31 cellular contexts compared by ENCODE assay signal in the genomic region with DNA sequence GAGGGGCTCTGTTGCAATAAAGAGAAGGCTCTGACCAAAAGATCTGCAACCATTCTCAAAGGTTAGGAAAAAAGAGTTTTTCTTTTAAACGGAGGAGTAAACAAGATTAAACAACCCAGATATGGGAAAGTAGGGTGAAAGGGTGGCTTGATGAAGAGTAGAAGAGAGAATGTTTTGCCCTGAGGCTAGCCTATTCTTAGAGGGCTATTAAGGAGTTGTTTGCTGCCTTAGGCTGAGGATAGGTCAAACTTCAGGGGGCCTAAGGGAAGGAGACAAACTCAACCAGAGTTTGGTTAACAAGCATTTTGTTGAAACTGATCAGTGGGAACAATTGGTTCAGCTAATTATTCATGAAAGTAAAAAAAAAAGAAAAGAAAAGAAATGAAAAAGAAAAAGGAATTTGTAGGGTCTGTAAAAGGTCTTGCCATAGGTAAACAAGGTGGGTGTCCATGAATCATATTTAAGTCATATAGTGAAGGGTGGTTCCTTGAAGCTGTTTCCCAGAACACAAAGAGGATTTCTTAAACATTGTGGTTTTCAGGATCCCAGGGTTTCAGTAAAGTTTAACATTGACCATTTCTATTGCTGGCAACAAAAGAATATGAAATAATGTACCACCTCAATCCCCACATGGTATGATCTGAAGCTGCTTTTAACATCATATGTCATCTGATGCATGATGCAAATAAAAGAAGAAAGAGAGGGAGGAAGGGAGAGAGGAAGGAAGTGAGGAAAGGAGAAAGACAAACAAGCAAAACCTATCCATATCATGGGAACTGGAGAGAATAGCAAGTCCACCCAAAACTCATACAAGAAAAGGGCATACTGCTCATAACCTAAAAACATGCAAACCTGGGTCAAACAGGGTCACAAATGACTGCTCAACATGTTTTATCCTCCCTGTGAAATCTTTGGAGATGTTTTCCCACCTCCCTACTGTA.
DNase-seq lines count a peak whose midpoint lies in the region; ATAC-seq and TF ChIP-seq lines count a peak whose summit lies in the region.
"Had no signal": no experiment of that assay in that cellular context is flagged by ENCODE, and none has a peak within 500 bp of the region (broad histone marks: within the 10 kb centered on the region; RNA-seq: fewer than 3 reads in every experiment).

No MANE protein-coding gene starts in this region.

- intact Hi-C loops in activated CD8-positive, alpha-beta T cell treated with anti-CD3 and anti-CD28 coated beads for 36 hours (cut with micrococcal nuclease), result no loop called here

- no peak overlapping the region for H3K4me3 Mint-ChIP-seq in nephron progenitor cell
- no peak overlapping the region for H3K4me3 Mint-ChIP-seq in activated CD8-positive, alpha-beta T cell treated with anti-CD3 and anti-CD28 coated beads for 36 hours
- H3K4me3 Mint-ChIP-seq: activated CD4-positive, alpha-beta T cell treated with anti-CD3 and anti-CD28 coated beads for 36 hours; activated naive CD4-positive, alpha-beta T cell treated with anti-CD3 and anti-CD28 coated beads, Interleukin-2, amount 50 U/mL, for 24 hours; activated T-helper 17 cell treated with anti-CD3 and anti-CD28 coated beads, Interleukin-2, amount 50 U/mL, for 72 hours; B cell; CD4-positive, alpha-beta memory T cell; IgD-negative memory B cell; stimulated activated naive CD8-positive, alpha-beta T cell treated with anti-CD3 and anti-CD28 coated beads, Interleukin-15, amount 100 ng/mL, for 72 hours had no signal

- ATAC-seq in activated CD8-positive, alpha-beta T cell treated with anti-CD3 and anti-CD28 coated beads for 36 hours, result no peak
- no peak for ATAC-seq in HG02970 (IDR thresholded peaks at IDR 0.05; ENCODE audit: low FRiP score, unreplicated experiment)
- ATAC-seq: activated CD4-positive, alpha-beta T cell treated with anti-CD3 and anti-CD28 coated beads for 36 hours; activated T-helper 17 cell treated with anti-CD3 and anti-CD28 coated beads, Interleukin-2, amount 50 U/mL, for 72 hours; GM12878; left ventricle myocardium superior; stimulated activated naive CD8-positive, alpha-beta T cell treated with anti-CD3 and anti-CD28 coated beads, Interleukin-15, amount 100 ng/mL, for 72 hours had no signal

- H3K27me3 Mint-ChIP-seq in nephron progenitor cell (ENCODE audit: low read depth, poor library complexity), result no peaks in the 10 kb centered on the region
- no peaks in the 10 kb centered on the region for H3K27me3 Mint-ChIP-seq in activated CD8-positive, alpha-beta T cell treated with anti-CD3 and anti-CD28 coated beads for 36 hours
- H3K27me3 Mint-ChIP-seq: activated CD4-positive, alpha-beta T cell treated with anti-CD3 and anti-CD28 coated beads for 36 hours; activated naive CD4-positive, alpha-beta T cell treated with anti-CD3 and anti-CD28 coated beads, Interleukin-2, amount 50 U/mL, for 24 hours; activated T-helper 17 cell treated with anti-CD3 and anti-CD28 coated beads, Interleukin-2, amount 50 U/mL, for 72 hours; B cell; CD4-positive, alpha-beta memory T cell; IgD-negative memory B cell; stimulated activated naive CD8-positive, alpha-beta T cell treated with anti-CD3 and anti-CD28 coated beads, Interleukin-15, amount 100 ng/mL, for 72 hours had no signal

- no peak for TF ChIP-seq CTCF in epithelial cell of esophagus (IDR thresholded peaks at IDR 0.05; ENCODE audit: insufficient read depth, low read depth, low read length, missing control alignments)
- no peak for TF ChIP-seq CTCF in nephron progenitor cell (IDR thresholded peaks at IDR 0.05)
- TF ChIP-seq CTCF in activated CD8-positive, alpha-beta T cell treated with anti-CD3 and anti-CD28 coated beads for 36 hours (IDR thresholded peaks at IDR 0.05), result no peak

- H3K36me3 Mint-ChIP-seq in nephron progenitor cell (ENCODE audit: low read depth), result peaks cover 7% of the 10 kb centered on the region
- H3K36me3 Mint-ChIP-seq in activated CD8-positive, alpha-beta T cell treated with anti-CD3 and anti-CD28 coated beads for 36 hours (ENCODE audit: low read depth), result no peaks in the 10 kb centered on the region
- H3K36me3 Mint-ChIP-seq: activated naive CD4-positive, alpha-beta T cell treated with anti-CD3 and anti-CD28 coated beads, Interleukin-2, amount 50 U/mL, for 24 hours; CD4-positive, alpha-beta memory T cell; IgD-negative memory B cell had no signal

- H3K9me3 Mint-ChIP-seq in nephron progenitor cell, result peaks cover 16% of the 10 kb centered on the region
- H3K9me3 Mint-ChIP-seq in activated CD8-positive, alpha-beta T cell treated with anti-CD3 and anti-CD28 coated beads for 36 hours, result no peaks in the 10 kb centered on the region

- CTCF ChIA-PET in activated CD8-positive, alpha-beta T cell treated with anti-CD3 and anti-CD28 coated beads for 36 hours (lab: Charles Lee), result no interaction called here

- peak overlapping the region; percentile 58 for H3K27ac Mint-ChIP-seq in nephron progenitor cell
- no peak overlapping the region for H3K27ac Mint-ChIP-seq in activated CD8-positive, alpha-beta T cell treated with anti-CD3 and anti-CD28 coated beads for 36 hours
- H3K27ac Mint-ChIP-seq: activated CD4-positive, alpha-beta T cell treated with anti-CD3 and anti-CD28 coated beads for 36 hours; activated naive CD4-positive, alpha-beta T cell treated with anti-CD3 and anti-CD28 coated beads, Interleukin-2, amount 50 U/mL, for 24 hours; activated T-helper 17 cell treated with anti-CD3 and anti-CD28 coated beads, Interleukin-2, amount 50 U/mL, for 72 hours; B cell; CD4-positive, alpha-beta memory T cell; IgD-negative memory B cell; stimulated activated naive CD8-positive, alpha-beta T cell treated with anti-CD3 and anti-CD28 coated beads, Interleukin-15, amount 100 ng/mL, for 72 hours had no signal

- no peak overlapping the region for H3K4me3 ChIP-seq in epithelial cell of esophagus (ENCODE audit: low read length)
- H3K4me3 ChIP-seq: GM12878, HAP-1, right lobe of liver, thoracic aorta, uterus had no signal

- POLR2A ChIA-PET in activated CD8-positive, alpha-beta T cell treated with anti-CD3 and anti-CD28 coated beads for 36 hours (lab: Charles Lee), result no interaction called here

- DNase-seq in EL (peak; percentile 8), M059J (ENCODE audit: low read depth) (peak; percentile 7), epithelial cell of esophagus (ENCODE audit: low read depth) (peak; percentile 47), nephron progenitor cell (no peak), NCI-H2171 treated with DMSO at 0.1 percent for 48 hours (lab: John Stamatoyannopoulos, UW) (no peak), Kasumi-1 (lab: John Stamatoyannopoulos, UW) (no peak)
- DNase-seq in activated CD8-positive, alpha-beta T cell treated with anti-CD3 and anti-CD28 coated beads for 36 hours, result no peak
- DNase-seq: ACHN; activated CD4-positive, alpha-beta T cell treated with anti-CD3 and anti-CD28 coated beads for 36 hours; amniotic stem cell; CD4-positive, alpha-beta memory T cell; kidney; left ventricle myocardium superior; NCI-H1105; NCI-H1930; NCI-H2227 treated with DMSO at 0.1 percent for 48 hours; posterior cingulate gyrus; right lobe of liver; SIG-M5; stimulated activated CD4-positive, alpha-beta T cell treated with anti-CD3 and anti-CD28 coated beads, Interleukin-12 subunit alpha, Interleukin-12 subunit beta, amount 100 ng/mL, for 4 hours; stimulated activated CD4-positive, alpha-beta T cell treated with anti-CD3 and anti-CD28 coated beads, Interleukin-2, amount 100 ng/mL, for 48 hours; stimulated activated naive CD8-positive, alpha-beta T cell treated with anti-CD3 and anti-CD28 coated beads, Interleukin-15, amount 100 ng/mL, for 72 hours; uterus had no signal

- peaks cover 8% of the 10 kb centered on the region for H3K4me1 Mint-ChIP-seq in nephron progenitor cell
- no peaks in the 10 kb centered on the region for H3K4me1 Mint-ChIP-seq in activated CD8-positive, alpha-beta T cell treated with anti-CD3 and anti-CD28 coated beads for 36 hours (ENCODE audit: low read depth)
- H3K4me1 Mint-ChIP-seq: activated CD4-positive, alpha-beta T cell treated with anti-CD3 and anti-CD28 coated beads for 36 hours; activated naive CD4-positive, alpha-beta T cell treated with anti-CD3 and anti-CD28 coated beads, Interleukin-2, amount 50 U/mL, for 24 hours; activated T-helper 17 cell treated with anti-CD3 and anti-CD28 coated beads, Interleukin-2, amount 50 U/mL, for 72 hours; B cell; CD4-positive, alpha-beta memory T cell; IgD-negative memory B cell; stimulated activated naive CD8-positive, alpha-beta T cell treated with anti-CD3 and anti-CD28 coated beads, Interleukin-15, amount 100 ng/mL, for 72 hours had no signal

Comparison
In these comparisons a context has a peak if more than half of its experiments do, and no peak if none do; other contexts are left out.
1. DNase-seq: peak in EL (single experiment), M059J (single experiment) and epithelial cell of esophagus (single experiment); none in nephron progenitor cell (single experiment), activated CD8-positive, alpha-beta T cell treated with anti-CD3 and anti-CD28 coated beads for 36 hours (single experiment), NCI-H2171 treated with DMSO at 0.1 percent for 48 hours (single experiment) and Kasumi-1 (0 of 2).